In the genomic region with DNA sequence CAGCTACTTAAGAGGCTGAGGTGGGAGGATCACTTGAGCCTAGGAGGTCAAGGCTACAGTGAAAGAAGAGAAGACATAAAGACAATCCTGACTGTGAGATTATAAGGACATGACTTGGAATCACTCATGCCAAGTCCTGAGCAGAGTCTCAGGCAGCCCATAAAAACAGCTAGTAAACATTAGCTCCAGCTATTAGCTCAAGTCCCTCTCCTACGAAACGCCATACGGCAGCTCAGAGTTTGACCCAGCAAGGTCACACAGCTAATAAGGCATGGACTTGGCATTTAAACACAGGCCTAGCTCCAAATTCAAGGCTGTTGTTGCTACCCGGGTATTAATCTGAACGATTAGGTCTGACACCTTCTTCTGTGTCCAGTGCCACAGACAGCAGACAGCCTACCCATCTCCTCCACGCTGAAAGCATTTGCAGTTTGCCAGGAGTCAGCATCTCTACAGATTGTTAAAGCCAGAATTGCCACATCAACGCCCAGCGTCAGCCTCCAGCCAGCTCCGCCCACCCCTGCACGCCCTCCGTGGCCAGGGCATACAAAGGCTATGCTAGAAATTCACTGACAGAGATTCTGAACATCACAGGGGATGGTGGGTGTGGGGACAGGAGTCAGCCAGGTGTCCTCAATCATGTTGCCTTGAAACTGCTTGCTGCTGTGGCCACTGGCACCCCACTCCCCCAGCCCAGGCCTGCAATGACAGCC, we compare ENCODE assay signal across 20 cellular contexts. TPM values are rescaled to one million over a fixed set of nuclear protein-coding genes. Genes with fewer than 3 reads are reported as not detected.
A peak's percentile ranks its signal among the peaks of the same experiment; 100 is the strongest.
DNase-seq lines count a peak whose midpoint lies in the region; TF ChIP-seq lines count a peak whose summit lies in the region.
"Had no signal": no experiment of that assay in that cellular context is flagged by ENCODE, and none has a peak within 500 bp of the region (broad histone marks: within the 10 kb centered on the region; RNA-seq: fewer than 3 reads in every experiment).

No MANE protein-coding gene starts in this region.

- H3K9ac ChIP-seq in GM23248: no peak overlapping the region
- H3K9ac ChIP-seq: BLaER1 had no signal

- H3K4me3 ChIP-seq in GM23248 (no peak overlapping the region), LNCaP clone FGC (ENCODE audit: low read depth, low read length) (no peak overlapping the region)
- H3K4me3 ChIP-seq: BLaER1, HAP-1 had no signal

- no peaks in the 10 kb centered on the region for H3K36me3 ChIP-seq in GM23248 (ENCODE audit: low read depth)
- H3K36me3 ChIP-seq: BLaER1, HAP-1 had no signal

- H3K4me2 ChIP-seq in GM23248 (ENCODE audit: unreplicated experiment): no peak overlapping the region
- H3K4me2 ChIP-seq: BLaER1 had no signal

- DNase-seq in NCI-H82 (lab: John Stamatoyannopoulos, UW) (peak; percentile 28), NCI-H82 treated with DMSO at 0.1 percent for 48 hours (lab: John Stamatoyannopoulos, UW; ENCODE audit: unreplicated experiment) (no peak), GM23248 (peak; percentile 23), LNCaP clone FGC (ENCODE audit: low read depth) (peak; percentile 64), left kidney (ENCODE audit: low read depth, low spot score) (peak; percentile 49), SKM-1 treated with dmso at 0.1 percent for 144 hours (lab: John Stamatoyannopoulos, UW; ENCODE audit: unreplicated experiment) (no peak), NCI-H1436 treated with DMSO at 0.1 percent for 48 hours (lab: John Stamatoyannopoulos, UW) (no peak)
- no peak for DNase-seq in effector CD4-positive, alpha-beta T cell
- DNase-seq: 8988T; CD4-positive, alpha-beta memory T cell; DMS153; DMS79; GF-D8 had no signal

- TF ChIP-seq CTCF in LNCaP clone FGC (IDR thresholded peaks at IDR 0.05; ENCODE audit: control insufficient read depth, extremely low read depth, insufficient read depth): no peak

- no peak overlapping the region for H2AFZ ChIP-seq in GM23248

- no peaks in the 10 kb centered on the region for H4K20me1 ChIP-seq in GM23248 (ENCODE audit: insufficient read depth)
- H4K20me1 ChIP-seq: BLaER1 had no signal

- H3K9me2 ChIP-seq in GM23248 (ENCODE audit: insufficient read depth): no peaks in the 10 kb centered on the region

- no peaks in the 10 kb centered on the region for H3F3A ChIP-seq in GM23248 (ENCODE audit: insufficient read depth)

- H3K27me3 ChIP-seq in GM23248 (replicated peaks; ENCODE audit: insufficient read depth): peaks cover 14% of the 10 kb centered on the region
- H3K27me3 ChIP-seq: BLaER1 had no signal

- in situ Hi-C loops in GM23248 (cut with MboI): no loop called here

- no peaks in the 10 kb centered on the region for H3K79me2 ChIP-seq in GM23248 (ENCODE audit: insufficient read depth)

- no peaks in the 10 kb centered on the region for H3K4me1 ChIP-seq in GM23248 (ENCODE audit: insufficient read depth)
- H3K4me1 ChIP-seq: BLaER1, HAP-1 had no signal

- 14 to 23% methylated on average over 11 of the region's 11 CpGs for WGBS in GM23248 (ENCODE audit: low coverage in 1 of 2, low lambda C conversion rate in 2 of 2, missing lambda C conversion rate in 2 of 2), 2 experiments

- H3K27ac ChIP-seq in GM23248: no peak overlapping the region
- H3K27ac ChIP-seq: BLaER1, HL-60 had no signal

- H3K9me3 ChIP-seq in GM23248 (ENCODE audit: low read depth): no peaks in the 10 kb centered on the region
- H3K9me3 ChIP-seq: HAP-1 had no signal

RNA-seq across cellular contexts. Expression of a gene that starts 10.0 kb away (rescaled TPM):
- not detected in 2 replicates for total RNA-seq in GM23248 (2014; rRNA removed; shearing (Covaris generic))
- polyA plus RNA-seq in GM23248 (2016; fragmentation: Nextera tagmentation; extraction: Ambion mirVana): not detected in 2 replicates
- total RNA-seq: CD4-positive, alpha-beta memory T cell; Daoy; H4 had no signal
- polyA plus RNA-seq: AG04450; CD14-positive monocyte; CD4-positive, alpha-beta memory T cell had no signal

RNA-seq across cellular contexts. Expression of a gene that starts 21.2 kb away (rescaled TPM):
- 31.5 and 36.9 TPM in 2 replicates for total RNA-seq in GM23248 (2014; rRNA removed; shearing (Covaris generic))
- 41.6 and 46.1 TPM in 2 replicates for polyA plus RNA-seq in GM23248 (2016; fragmentation: Nextera tagmentation; extraction: Ambion mirVana)

Comparison
In these comparisons a context has a peak if more than half of its experiments do, and no peak if none do; other contexts are left out.
1. DNase-seq: peak in NCI-H82 (single experiment), GM23248 (single experiment), LNCaP clone FGC (single experiment) and left kidney (single experiment); none in NCI-H82 treated with DMSO at 0.1 percent for 48 hours (single experiment), SKM-1 treated with dmso at 0.1 percent for 144 hours (single experiment), effector CD4-positive, alpha-beta T cell (single experiment) and NCI-H1436 treated with DMSO at 0.1 percent for 48 hours (single experiment).